In the genomic region with DNA sequence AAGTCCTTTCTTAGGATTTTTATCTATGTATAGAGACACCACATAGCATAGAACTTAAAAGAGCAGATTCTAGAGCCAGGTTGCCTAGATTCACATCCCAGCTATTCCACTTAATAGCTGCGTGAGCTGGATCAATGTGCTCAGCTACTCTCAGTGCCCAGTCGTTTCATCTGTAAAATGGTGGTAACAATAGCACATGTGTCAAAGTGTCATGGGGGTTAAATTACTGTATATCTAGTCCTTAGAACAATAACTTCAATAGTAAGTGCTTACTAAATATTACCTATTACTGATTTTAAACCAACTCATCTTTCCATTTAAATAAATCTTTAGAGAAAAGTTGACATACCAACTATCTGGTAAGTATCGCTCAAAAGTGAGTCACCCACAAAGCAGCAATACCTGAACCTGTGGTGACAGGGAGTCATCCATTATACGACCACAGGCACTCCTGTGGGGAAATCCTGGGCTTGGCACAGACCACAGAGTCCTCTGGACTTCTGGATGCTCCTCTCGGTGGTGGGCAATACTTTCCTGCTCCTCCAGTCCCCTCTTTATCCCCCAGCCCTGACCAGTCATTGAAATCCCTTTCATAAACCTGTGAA, we compare ENCODE assay signal across 12 cellular contexts.
DNase-seq lines count a peak whose midpoint lies in the region; ATAC-seq, FAIRE-seq and TF ChIP-seq lines count a peak whose summit lies in the region.
"Had no signal": no experiment of that assay in that cellular context is flagged by ENCODE, and none has a peak within 500 bp of the region (broad histone marks: within the 10 kb centered on the region; RNA-seq: fewer than 3 reads in every experiment).

No MANE protein-coding gene starts in this region.

- no peaks in the 10 kb centered on the region for H3F3A ChIP-seq in neural progenitor cell (ENCODE audit: low read depth)

- no peak overlapping the region for H2AFZ ChIP-seq in neural progenitor cell (replicated peaks)

- H3K4me3 Mint-ChIP-seq in activated T-cell treated with anti-CD3 and anti-CD28 coated beads, Interleukin-2, amount 50 U/mL, for 4 hours, result no peak overlapping the region
- no peak overlapping the region for H3K4me3 Mint-ChIP-seq in neural progenitor cell

- no peak overlapping the region for H3K27ac ChIP-seq in neural progenitor cell

- H3K9me3 ChIP-seq in neural progenitor cell (ENCODE audit: low read depth), result no peaks in the 10 kb centered on the region

- H3K4me3 ChIP-seq in neural progenitor cell, result no peak overlapping the region

- POLR2A ChIA-PET in GM10248 (lab: Yijun Ruan, JAX), result no interaction called here

- peaks cover 6% of the 10 kb centered on the region for H3K36me3 Mint-ChIP-seq in activated T-cell treated with anti-CD3 and anti-CD28 coated beads, Interleukin-2, amount 50 U/mL, for 4 hours (ENCODE audit: insufficient read depth)
- no peaks in the 10 kb centered on the region for H3K36me3 Mint-ChIP-seq in neural progenitor cell

- no peaks in the 10 kb centered on the region for H4K20me1 ChIP-seq in neural progenitor cell (ENCODE audit: low read depth)

- ATAC-seq in activated T-cell treated with anti-CD3 and anti-CD28 coated beads, Interleukin-2, amount 50 U/mL, for 4 hours, result peak; percentile 92
- no peak for ATAC-seq in GM19023 (IDR thresholded peaks at IDR 0.05; ENCODE audit: unreplicated experiment)

- FAIRE-seq in GM12892 (lab: Jason Lieb, UNC), result no peak

- no peak overlapping the region for H3K4me2 ChIP-seq in neural progenitor cell

- no peaks in the 10 kb centered on the region for H3K27me3 Mint-ChIP-seq in activated T-cell treated with anti-CD3 and anti-CD28 coated beads, Interleukin-2, amount 50 U/mL, for 4 hours (ENCODE audit: low read depth)
- peaks cover 4% of the 10 kb centered on the region for H3K27me3 Mint-ChIP-seq in neural progenitor cell (ENCODE audit: insufficient read depth, low read depth)

- no peaks in the 10 kb centered on the region for H3K4me1 ChIP-seq in neural progenitor cell

- H3K9me3 Mint-ChIP-seq in activated T-cell treated with anti-CD3 and anti-CD28 coated beads, Interleukin-2, amount 50 U/mL, for 4 hours, result no peaks in the 10 kb centered on the region
- no peaks in the 10 kb centered on the region for H3K9me3 Mint-ChIP-seq in neural progenitor cell

- no peaks in the 10 kb centered on the region for H3K27me3 ChIP-seq in neural progenitor cell

- no peak overlapping the region for H3K9ac ChIP-seq in neural progenitor cell

- peak; percentile 25 to 35 for DNase-seq in stimulated activated CD4-positive, alpha-beta T cell treated with anti-CD3 and anti-CD28 coated beads, Interleukin-15, amount 100 ng/mL, for 48 hours (ENCODE audit: low read depth in 2 of 2)
- DNase-seq in stimulated activated CD4-positive, alpha-beta T cell treated with anti-CD3 and anti-CD28 coated beads, Interleukin-4, amount 100 ng/mL, for 1 hour, result no peak
- DNase-seq in activated T-cell treated with anti-CD3 and anti-CD28 coated beads, Interleukin-2, amount 50 U/mL, for 4 hours, result no peak
- DNase-seq in kidney glomerular epithelial cell (lab: John Stamatoyannopoulos, UW), result peak; percentile 42
- DNase-seq in GM12892 (ENCODE audit: insufficient read length), result no peak
- no peak for DNase-seq in GM10248 (ENCODE audit: extremely low spot score)
- no peak for DNase-seq in neural progenitor cell (ENCODE audit: low spot score)
- DNase-seq: activated effector memory CD4-positive, alpha-beta T cell treated with Interleukin-2 at 50 U/mL for 16 hours; C1 segment of cervical spinal cord; mesendoderm; NCI-H1048 had no signal

- TF ChIP-seq CTCF in GM10248 (IDR thresholded peaks at IDR 0.05; ENCODE audit: control extremely low read depth, extremely low read depth, low read depth, missing control alignments) (no peak), neural progenitor cell (IDR thresholded peaks at IDR 0.05) (no peak)

- H3K4me1 Mint-ChIP-seq in activated T-cell treated with anti-CD3 and anti-CD28 coated beads, Interleukin-2, amount 50 U/mL, for 4 hours (ENCODE audit: low read depth), result peaks cover 11% of the 10 kb centered on the region
- peaks cover 7% of the 10 kb centered on the region for H3K4me1 Mint-ChIP-seq in neural progenitor cell

- CTCF ChIA-PET in GM10248 (lab: Yijun Ruan, JAX), result interaction anchor here (1.0 kb wide), 1 partner anchor 12 kb away, joined by 3 read pairs; no protein-coding TSS in a partner anchor

- no peaks in the 10 kb centered on the region for H3K79me2 ChIP-seq in neural progenitor cell (ENCODE audit: low read depth)

- H3K36me3 ChIP-seq in neural progenitor cell, result no peaks in the 10 kb centered on the region

- no peak for TF ChIP-seq POLR2A in GM12892 (IDR thresholded peaks at IDR 0.05; ENCODE audit: low read depth, low read length)

- no peak overlapping the region for H3K27ac Mint-ChIP-seq in neural progenitor cell

Comparison
In these comparisons a context has a peak if more than half of its experiments do, and no peak if none do; other contexts are left out.
1. DNase-seq: peak in stimulated activated CD4-positive, alpha-beta T cell treated with anti-CD3 and anti-CD28 coated beads, Interleukin-15, amount 100 ng/mL, for 48 hours (2 of 2) and kidney glomerular epithelial cell (single experiment); none in stimulated activated CD4-positive, alpha-beta T cell treated with anti-CD3 and anti-CD28 coated beads, Interleukin-4, amount 100 ng/mL, for 1 hour (single experiment), activated T-cell treated with anti-CD3 and anti-CD28 coated beads, Interleukin-2, amount 50 U/mL, for 4 hours (single experiment), GM12892 (single experiment), GM10248 (single experiment) and neural progenitor cell (single experiment).